ENCODE assay signal across 16 cellular contexts in the genomic region with DNA sequence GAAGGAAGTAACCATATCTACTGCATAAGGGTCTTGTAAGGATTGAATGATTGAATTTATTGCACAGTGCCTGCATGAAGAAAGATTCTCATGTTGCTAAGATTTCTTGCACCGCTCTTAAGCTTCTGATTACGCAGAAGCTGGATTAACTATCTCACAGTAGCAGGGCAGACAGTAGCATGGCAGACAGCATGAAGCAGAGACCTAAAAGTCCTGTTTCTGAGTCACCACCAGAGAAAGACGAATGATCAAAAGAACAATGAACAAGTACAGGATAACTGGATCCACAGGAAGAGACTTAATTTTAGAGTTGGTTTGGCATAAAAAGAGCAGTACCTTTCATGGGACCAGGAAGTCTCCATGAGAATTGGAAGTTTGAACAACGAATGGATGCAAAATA.
DNase-seq lines count a peak whose midpoint lies in the region; ATAC-seq and TF ChIP-seq lines count a peak whose summit lies in the region.
"Had no signal": no experiment of that assay in that cellular context is flagged by ENCODE, and none has a peak within 500 bp of the region (broad histone marks: within the 10 kb centered on the region; RNA-seq: fewer than 3 reads in every experiment).

No MANE protein-coding gene starts in this region.

- dilution Hi-C loops in mammary epithelial cell (cut with HindIII; ENCODE audit: low sequenced_read_pairs): loop anchor here (5.0 kb wide), 1 partner anchor 43 kb away; no protein-coding TSS in a partner anchor

- H3K4me2 ChIP-seq in mammary epithelial cell (ENCODE audit: insufficient read depth, low read depth, low read length): no peak overlapping the region
- H3K4me2 ChIP-seq: BLaER1 treated with 17β-estradiol and CSF1 and Interleukin-3, amounts not matched to agents 10 nM and 100 nM had no signal

- H3K9ac ChIP-seq in mammary epithelial cell (ENCODE audit: insufficient read depth, low read length): no peak overlapping the region
- H3K9ac ChIP-seq: BLaER1 treated with 17β-estradiol and CSF1 and Interleukin-3, amounts not matched to agents 10 nM and 100 nM had no signal

- H3K27me3 ChIP-seq in mammary epithelial cell (ENCODE audit: insufficient read depth, low read length) (no peaks in the 10 kb centered on the region), breast epithelium (no peaks in the 10 kb centered on the region), foreskin keratinocyte (no peaks in the 10 kb centered on the region), stomach (no peaks in the 10 kb centered on the region)
- H3K27me3 ChIP-seq: BLaER1 treated with 17β-estradiol and CSF1 and Interleukin-3, amounts not matched to agents 10 nM and 100 nM had no signal

- H3K9me3 ChIP-seq in mammary epithelial cell (replicated peaks; ENCODE audit: insufficient read depth, low read length) (no peaks in the 10 kb centered on the region), breast epithelium (no peaks in the 10 kb centered on the region), stomach (no peaks in the 10 kb centered on the region)

- BruUV-seq in mammary epithelial cell (replicated peaks; lab: Mats Ljungman, UMichigan): no TSS peak

- H3K27ac ChIP-seq in mammary epithelial cell (ENCODE audit: insufficient read depth, low read depth, low read length): no peak overlapping the region
- no peak overlapping the region for H3K27ac ChIP-seq in breast epithelium
- no peak overlapping the region for H3K27ac ChIP-seq in foreskin keratinocyte
- H3K27ac ChIP-seq in stomach: no peak overlapping the region
- H3K27ac ChIP-seq: BLaER1 treated with 17β-estradiol and CSF1 and Interleukin-3, amounts not matched to agents 10 nM and 100 nM had no signal

- H3K79me2 ChIP-seq in mammary epithelial cell (ENCODE audit: insufficient read depth, low read length): peaks cover 29% of the 10 kb centered on the region

- no peaks in the 10 kb centered on the region for H4K20me1 ChIP-seq in mammary epithelial cell (ENCODE audit: insufficient read depth, low read length)

- peaks cover 23% of the 10 kb centered on the region for H3K4me1 ChIP-seq in mammary epithelial cell (ENCODE audit: insufficient read depth, low read length)
- H3K4me1 ChIP-seq in breast epithelium: no peaks in the 10 kb centered on the region
- peaks cover 26% of the 10 kb centered on the region for H3K4me1 ChIP-seq in foreskin keratinocyte
- H3K4me1 ChIP-seq in stomach: peaks cover 0 to 25% (median 9%) of the 10 kb centered on the region in 4 donors

- DNase-seq in mammary epithelial cell: peak; percentile 20
- no peak for DNase-seq in breast epithelium (ENCODE audit: low spot score in 2 of 2)
- peak; percentile 84 for DNase-seq in amniotic epithelial cell (ENCODE audit: low read depth)
- peak in 1 of 2 donors; percentile 34 for DNase-seq in foreskin keratinocyte
- DNase-seq in NAMALWA (ENCODE audit: low spot score): no peak
- no peak for DNase-seq in stomach
- DNase-seq in T-helper 9 cell: no peak
- no peak for DNase-seq in left ventricle myocardium superior
- DNase-seq: CD8-positive, alpha-beta memory T cell; DMS 273 treated with DMSO at 0.1 percent for 48 hours; H9; NCI-H187; NCI-H526 treated with DMSO at 0.1 percent for 48 hours; NK-92 treated with Interleukin-12 subunit alpha and Interleukin-12 subunit beta, amount 100 ng/mL, for 24 hours; SHP77 had no signal

- TF ChIP-seq EP300 in stomach (IDR thresholded peaks at IDR 0.05): no peak

- in situ Hi-C loops in mammary epithelial cell (cut with MboI; ENCODE audit: low sequenced_read_pairs in 2 of 2): loop anchor here (25.0 kb wide), 2 partner anchors 173 to 673 kb away; partner anchors contain the start of gene PBX3 (in 1 of the 2)

- TF ChIP-seq CTCF in mammary epithelial cell (conservative IDR thresholded peaks at IDR 0.05 in 1 of 2, IDR thresholded peaks at IDR 0.05 in 1 of 2; ENCODE audit: extremely low read depth in 1 of 2, insufficient read depth in 1 of 2, low read depth in 1 of 2, low read length in 2 of 2): no peak
- no peak for TF ChIP-seq CTCF in breast epithelium (IDR thresholded peaks at IDR 0.05)
- TF ChIP-seq CTCF in foreskin keratinocyte (conservative IDR thresholded peaks at IDR 0.05): no peak
- TF ChIP-seq CTCF in stomach (IDR thresholded peaks at IDR 0.05): no peak

- TF ChIP-seq POLR2A in breast epithelium (IDR thresholded peaks at IDR 0.05): no peak
- TF ChIP-seq POLR2A in stomach (IDR thresholded peaks at IDR 0.05): no peak

- H3K36me3 ChIP-seq in mammary epithelial cell (ENCODE audit: insufficient read depth, low read length) (no peaks in the 10 kb centered on the region), breast epithelium (no peaks in the 10 kb centered on the region), stomach (peaks cover 0 to under 1% (median under 1%) of the 10 kb centered on the region in 4 donors)

- intact Hi-C loops in mammary epithelial cell (cut with micrococcal nuclease) (loop anchor here (10.0 kb wide), 1 partner anchor 830 kb away; no protein-coding TSS in a partner anchor), breast epithelium (cut with DNase I; ENCODE audit: low total_unique reads) (no loop called here), stomach (cut with DNase I; ENCODE audit: low total_unique reads) (no loop called here), left ventricle myocardium superior (cut with micrococcal nuclease) (no loop called here)

- WGBS in mammary epithelial cell (ENCODE audit: low coverage, missing lambda C conversion rate): 89% methylated on average over 4 of the region's 4 CpGs
- WGBS in stomach, 5 donors: 88 to 92% (median 90%) methylated on average over 4 of the region's 4 CpGs

- H3K4me3 ChIP-seq in mammary epithelial cell (replicated peaks in 1 of 3; ENCODE audit: insufficient read depth in 1 of 3, low read depth in 2 of 3, low read length in 3 of 3) (no peak overlapping the region), breast epithelium (no peak overlapping the region), stomach (no peak overlapping the region)
- H3K4me3 ChIP-seq: BLaER1 treated with 17β-estradiol and CSF1 and Interleukin-3, amounts not matched to agents 10 nM and 100 nM had no signal

- CTCF ChIA-PET in mammary epithelial cell (lab: Charles Lee; ENCODE audit: low non-redundant PET): no interaction called here

- ATAC-seq in foreskin keratinocyte (peak; percentile 29), left ventricle myocardium superior (no peak)

- no peak overlapping the region for H2AFZ ChIP-seq in mammary epithelial cell (ENCODE audit: low read depth, low read length)

Comparison
In these comparisons a context has a peak if more than half of its experiments do, and no peak if none do; other contexts are left out.
1. DNase-seq: peak in mammary epithelial cell (single experiment) and amniotic epithelial cell (single experiment); none in breast epithelium (0 of 2), NAMALWA (single experiment), stomach (single experiment), T-helper 9 cell (single experiment) and left ventricle myocardium superior (single experiment).